Comparison of ENCODE assay signal across 8 cellular contexts in genomic region chr7:974820-975681, GRCh38. TPM values are rescaled to one million over a fixed set of nuclear protein-coding genes. Genes with fewer than 3 reads are reported as not detected.
A peak's percentile ranks its signal among the peaks of the same experiment; 100 is the strongest.
DNase-seq lines count a peak whose midpoint lies in the region; ATAC-seq and TF ChIP-seq lines count a peak whose summit lies in the region.

COX19 (minus strand) TSS chr7:975549; CDS start chr7:975509, 40 bp downstream.

- H3K36me3 ChIP-seq in cardiac muscle cell (peaks cover 8% of the 10 kb centered on the region), parathyroid adenoma (ENCODE audit: control insufficient read depth, insufficient read depth, low read length) (no peaks in the 10 kb centered on the region), thyroid gland (peaks cover 8 to 17% of the 10 kb centered on the region in 2 donors)

- peak within 1 kb of the TSS; percentile 98 for H3K4me3 ChIP-seq in GM08714 (ENCODE audit: low read length)
- H3K4me3 ChIP-seq in cardiac muscle cell, result peak within 1 kb of the TSS; percentile 97
- peak within 1 kb of the TSS; percentile 99 for H3K4me3 ChIP-seq in parathyroid adenoma (ENCODE audit: low read depth, low read length)
- peak within 1 kb of the TSS; percentile 96 to 100 (median 99) for H3K4me3 ChIP-seq in thyroid gland (replicated peaks in 1 of 3)

- no peaks in the 10 kb centered on the region for H3K9me3 Mint-ChIP-seq in activated naive CD8-positive, alpha-beta T cell treated with anti-CD3 and anti-CD28 coated beads, Interleukin-2, amount 10 ng/mL, durations not matched to agents 7 days and 5 days

- peak within 1 kb of the TSS; percentile 67 for H2AFZ ChIP-seq in parathyroid adenoma

- peaks cover 16% of the 10 kb centered on the region for H3K4me1 Mint-ChIP-seq in activated naive CD8-positive, alpha-beta T cell treated with anti-CD3 and anti-CD28 coated beads, Interleukin-2, amount 10 ng/mL, durations not matched to agents 7 days and 5 days

- TF ChIP-seq POLR2A in thyroid gland (IDR thresholded peaks at IDR 0.05), result peak; percentile 29 to 72

- peaks cover 10% of the 10 kb centered on the region for H3K36me3 Mint-ChIP-seq in activated naive CD8-positive, alpha-beta T cell treated with anti-CD3 and anti-CD28 coated beads, Interleukin-2, amount 10 ng/mL, durations not matched to agents 7 days and 5 days

- POLR2A ChIA-PET in activated naive CD8-positive, alpha-beta T cell treated with anti-CD3 and anti-CD28 coated beads, Interleukin-2, amount 10 ng/mL, durations not matched to agents 7 days and 5 days (lab: Charles Lee), result interaction anchor here (0.6 to 2.9 kb wide), 23 partner anchors 8 to 216 kb away, joined by 3 to 27 read pairs (median 5); partner anchors contain the start of genes GET4 and ZFAND2A

- peak within 1 kb of the TSS; percentile 97 for H3K27ac ChIP-seq in cardiac muscle cell
- H3K27ac ChIP-seq in parathyroid adenoma, result peak within 1 kb of the TSS; percentile 99
- peak within 1 kb of the TSS; percentile 85 to 96 (median 88) for H3K27ac ChIP-seq in thyroid gland

- peak within 1 kb of the TSS; percentile 82 for H3K9ac ChIP-seq in parathyroid adenoma

- ATAC-seq in HG02571 (IDR thresholded peaks at IDR 0.05; ENCODE audit: unreplicated experiment), result peak; percentile 61
- peak; percentile 94 for ATAC-seq in activated naive CD8-positive, alpha-beta T cell treated with anti-CD3 and anti-CD28 coated beads, Interleukin-2, amount 10 ng/mL, durations not matched to agents 7 days and 5 days (ENCODE audit: low read depth)

- peaks cover under 1% of the 10 kb centered on the region for H3K79me2 ChIP-seq in parathyroid adenoma

- H3K4me3 Mint-ChIP-seq in activated naive CD8-positive, alpha-beta T cell treated with anti-CD3 and anti-CD28 coated beads, Interleukin-2, amount 10 ng/mL, durations not matched to agents 7 days and 5 days, result peak within 1 kb of the TSS; percentile 93

- intact Hi-C loops in thyroid gland (cut with DNase I), result loop anchor here (10.0 kb wide), 1 partner anchor 650 kb away; no protein-coding TSS in a partner anchor

- peak within 1 kb of the TSS; percentile 74 for H3K4me2 ChIP-seq in parathyroid adenoma (ENCODE audit: low read length)

- H3K27me3 ChIP-seq in cardiac muscle cell (no peaks in the 10 kb centered on the region), parathyroid adenoma (ENCODE audit: control insufficient read depth, insufficient read depth, low read length) (no peaks in the 10 kb centered on the region), thyroid gland (no peaks in the 10 kb centered on the region)

- peaks cover 10% of the 10 kb centered on the region for H3K4me1 ChIP-seq in cardiac muscle cell (ENCODE audit: low read depth)
- H3K4me1 ChIP-seq in parathyroid adenoma, result peaks cover 35% of the 10 kb centered on the region
- peaks cover 21 to 22% of the 10 kb centered on the region in 2 donors for H3K4me1 ChIP-seq in thyroid gland

- TF ChIP-seq CTCF in cardiac muscle cell (IDR thresholded peaks at IDR 0.05; ENCODE audit: low read depth, low read length), result no peak
- TF ChIP-seq CTCF in parathyroid adenoma (IDR thresholded peaks at IDR 0.05), result no peak
- no peak for TF ChIP-seq CTCF in thyroid gland (IDR thresholded peaks at IDR 0.05)

- no peaks in the 10 kb centered on the region for H3K9me3 ChIP-seq in cardiac muscle cell (ENCODE audit: low read depth)
- no peaks in the 10 kb centered on the region for H3K9me3 ChIP-seq in parathyroid adenoma (ENCODE audit: control insufficient read depth, low read length)
- no peaks in the 10 kb centered on the region for H3K9me3 ChIP-seq in thyroid gland

- H3K27ac Mint-ChIP-seq in activated naive CD8-positive, alpha-beta T cell treated with anti-CD3 and anti-CD28 coated beads, Interleukin-2, amount 10 ng/mL, durations not matched to agents 7 days and 5 days, result peak within 1 kb of the TSS; percentile 89

- H3K27me3 Mint-ChIP-seq in activated naive CD8-positive, alpha-beta T cell treated with anti-CD3 and anti-CD28 coated beads, Interleukin-2, amount 10 ng/mL, durations not matched to agents 7 days and 5 days, result no peaks in the 10 kb centered on the region

- DNase-seq in NCI-H1048 (lab: John Stamatoyannopoulos, UW) (peak; percentile 79), SW 1271 (lab: John Stamatoyannopoulos, UW) (peak; percentile 55 to 82), cardiac muscle cell (ENCODE audit: low read depth in 1 of 2, low spot score in 1 of 2) (peak; percentile 91 to 95), thyroid gland (peak; percentile 84 to 88)
- DNase-seq in activated naive CD8-positive, alpha-beta T cell treated with anti-CD3 and anti-CD28 coated beads, Interleukin-2, amount 10 ng/mL, durations not matched to agents 7 days and 5 days, result peak; percentile 93

- 0 to 1% methylated on average over 11 to 24 of the region's 78 CpGs for WGBS in thyroid gland, 2 donors

RNA-seq across cellular contexts. Expression of gene COX19, which starts in this region (rescaled TPM):
- total RNA-seq in activated naive CD8-positive, alpha-beta T cell treated with anti-CD3 and anti-CD28 coated beads, Interleukin-2, amount 10 ng/mL, durations not matched to agents 7 days and 5 days, result 10 to 100 TPM; 26.2 to 29.3 TPM
- total RNA-seq in cardiac muscle cell, result 11.7 and 18.1 TPM in 2 replicates
- 18.3 and 23.6 TPM in 2 replicates for polyA plus RNA-seq in cardiac muscle cell
- 10 to 100 TPM in 3 of 4 donors, 1 to 10 TPM in 1; 8.2 to 28.2 (median 17.8) TPM for total RNA-seq in thyroid gland

Comparison
In these comparisons a context has a peak if more than half of its experiments do, and no peak if none do; other contexts are left out.
1. Peak in every context shown above with its lines: DNase-seq, ATAC-seq, H3K4me3 ChIP-seq and H3K27ac ChIP-seq.